ENCODE assay signal across 1 cellular context in genomic region chr10:13146383-13146782, GRCh38.
TF ChIP-seq lines count a peak whose summit lies in the region.

No MANE protein-coding gene starts in this region.

TF ChIP-seq in HepG2, 621 proteins besides CTCF, POLR2A, EP300 and RAD21 (continued from another document):
- TF ChIP-seq NR0B2 (CRISPR knock-in tag; IDR thresholded peaks at IDR 0.05) (no peak), SUZ12 (IDR thresholded peaks at IDR 0.05; ENCODE audit: low read depth, low read length) (no peak), CHCHD3 (CRISPR knock-in tag; IDR thresholded peaks at IDR 0.05) (no peak), ZUFSP (CRISPR knock-in tag; IDR thresholded peaks at IDR 0.05; ENCODE audit: borderline replicate concordance) (no peak), ZNF546 (CRISPR knock-in tag; conservative IDR thresholded peaks at IDR 0.05) (no peak), ZBTB40 (IDR thresholded peaks at IDR 0.05) (no peak), ZBTB40 (CRISPR knock-in tag; IDR thresholded peaks at IDR 0.05) (no peak)
